In the genomic region with DNA sequence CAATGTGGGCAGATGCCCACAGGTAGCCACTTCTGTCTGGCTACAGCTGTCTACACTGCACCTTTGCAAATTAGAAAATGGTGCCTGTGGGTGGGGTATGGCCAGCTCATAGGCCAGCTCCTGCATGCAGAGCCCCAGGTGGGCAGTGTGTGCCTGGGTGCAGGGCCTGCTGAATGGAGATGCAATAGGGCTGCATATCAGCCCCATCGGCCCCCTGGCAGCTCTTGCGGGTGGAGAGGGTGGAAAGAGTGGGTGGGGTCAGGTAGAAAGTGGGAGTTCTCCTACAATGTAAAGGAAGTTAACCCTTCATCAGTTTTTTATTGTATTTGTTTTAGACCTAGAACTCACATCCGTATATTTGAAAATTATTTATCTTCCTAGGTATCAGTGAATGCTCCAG, we compare ENCODE assay signal across 27 cellular contexts. TPM values are rescaled to one million over a fixed set of nuclear protein-coding genes. Genes with fewer than 3 reads are reported as not detected.
"Had no signal": no experiment of that assay in that cellular context is flagged by ENCODE, and none has a peak within 500 bp of the region (broad histone marks: within the 10 kb centered on the region; RNA-seq: fewer than 3 reads in every experiment).

No MANE protein-coding gene starts in this region.

- H3K27ac Mint-ChIP-seq: natural killer cell treated with Interleukin-12 subunit alpha and Interleukin-12 subunit beta and Interleukin-15 and Interleukin-18, amount 100 ng/mL, for 72 hours; progenitor cell of endocrine pancreas; stimulated activated effector memory CD8-positive, alpha-beta T cell treated with anti-CD3 and anti-CD28 coated beads, Interleukin-12 subunit alpha, Interleukin-12 subunit beta, amount 100 ng/mL, for 72 hours; stimulated activated naive CD8-positive, alpha-beta T cell treated with anti-CD3 and anti-CD28 coated beads, Interleukin-15, Interleukin-2, amounts not matched to agents 100 ng/mL and 50 ng/mL, for 24 hours had no signal

- H3K36me3 ChIP-seq: left lung, lower lobe of right lung, ovary, sigmoid colon, spleen, suprapubic skin, upper lobe of right lung had no signal

- H3K27ac ChIP-seq: left lung, lower lobe of right lung, ovary, sigmoid colon, spleen, suprapubic skin, thoracic aorta, tibial artery, upper lobe of right lung had no signal

- H3K9me3 Mint-ChIP-seq: natural killer cell treated with Interleukin-12 subunit alpha and Interleukin-12 subunit beta and Interleukin-15 and Interleukin-18, amount 100 ng/mL, for 72 hours; stimulated activated effector memory CD8-positive, alpha-beta T cell treated with anti-CD3 and anti-CD28 coated beads, Interleukin-12 subunit alpha, Interleukin-12 subunit beta, amount 100 ng/mL, for 72 hours; stimulated activated naive CD8-positive, alpha-beta T cell treated with anti-CD3 and anti-CD28 coated beads, Interleukin-15, Interleukin-2, amounts not matched to agents 100 ng/mL and 50 ng/mL, for 24 hours had no signal

- H3K4me3 ChIP-seq: left lung, lower lobe of right lung, mucosa of descending colon, ovary, sigmoid colon, spleen, suprapubic skin, thoracic aorta, tibial artery, upper lobe of right lung had no signal

- H3K4me1 Mint-ChIP-seq: stimulated activated effector memory CD8-positive, alpha-beta T cell treated with anti-CD3 and anti-CD28 coated beads, Interleukin-12 subunit alpha, Interleukin-12 subunit beta, amount 100 ng/mL, for 72 hours had no signal

- H3K4me1 ChIP-seq: left lung, lower lobe of right lung, sigmoid colon, spleen, suprapubic skin, tibial artery, upper lobe of right lung had no signal

- H3K4me3 Mint-ChIP-seq: natural killer cell treated with Interleukin-12 subunit alpha and Interleukin-12 subunit beta and Interleukin-15 and Interleukin-18, amount 100 ng/mL, for 72 hours; stimulated activated effector memory CD8-positive, alpha-beta T cell treated with anti-CD3 and anti-CD28 coated beads, Interleukin-12 subunit alpha, Interleukin-12 subunit beta, amount 100 ng/mL, for 72 hours; stimulated activated naive CD8-positive, alpha-beta T cell treated with anti-CD3 and anti-CD28 coated beads, Interleukin-15, Interleukin-2, amounts not matched to agents 100 ng/mL and 50 ng/mL, for 24 hours had no signal

- H3K9me3 ChIP-seq: left lung, lower lobe of right lung, mucosa of descending colon, ovary, sigmoid colon, spleen, suprapubic skin, thoracic aorta, upper lobe of right lung had no signal

- ATAC-seq: left colon; left lung; lower lobe of right lung; mucosa of descending colon; naive thymus-derived CD4-positive, alpha-beta T cell; natural killer cell treated with Interleukin-12 subunit alpha and Interleukin-12 subunit beta and Interleukin-15 and Interleukin-18, amount 100 ng/mL, for 72 hours; right cardiac atrium; stimulated activated effector memory CD8-positive, alpha-beta T cell treated with anti-CD3 and anti-CD28 coated beads, Interleukin-12 subunit alpha, Interleukin-12 subunit beta, amount 100 ng/mL, for 72 hours; upper lobe of right lung had no signal

- H3K36me3 Mint-ChIP-seq: natural killer cell treated with Interleukin-12 subunit alpha and Interleukin-12 subunit beta and Interleukin-15 and Interleukin-18, amount 100 ng/mL, for 72 hours; stimulated activated effector memory CD8-positive, alpha-beta T cell treated with anti-CD3 and anti-CD28 coated beads, Interleukin-12 subunit alpha, Interleukin-12 subunit beta, amount 100 ng/mL, for 72 hours had no signal

- DNase-seq: hippocampal formation; kidney; left colon; lower lobe of right lung; mammary epithelial cell; midbrain; mucosa of descending colon; naive thymus-derived CD4-positive, alpha-beta T cell; ovary; retina; right cardiac atrium; sigmoid colon; small intestine; spleen; stimulated activated CD4-positive, alpha-beta T cell treated with anti-CD3 and anti-CD28 coated beads, Interleukin-4, amount 100 ng/mL, for 24 hours; stimulated activated naive CD4-positive, alpha-beta T cell; tibial artery; trophoblast cell; upper lobe of right lung had no signal

- H3K27me3 ChIP-seq: ovary, tibial artery, upper lobe of right lung had no signal

RNA-seq across cellular contexts. Expression of a gene that starts 37.1 kb away (rescaled TPM):
- polyA plus RNA-seq: neural cell had no signal
